ENCODE assay signal across 8 cellular contexts in the genomic region with DNA sequence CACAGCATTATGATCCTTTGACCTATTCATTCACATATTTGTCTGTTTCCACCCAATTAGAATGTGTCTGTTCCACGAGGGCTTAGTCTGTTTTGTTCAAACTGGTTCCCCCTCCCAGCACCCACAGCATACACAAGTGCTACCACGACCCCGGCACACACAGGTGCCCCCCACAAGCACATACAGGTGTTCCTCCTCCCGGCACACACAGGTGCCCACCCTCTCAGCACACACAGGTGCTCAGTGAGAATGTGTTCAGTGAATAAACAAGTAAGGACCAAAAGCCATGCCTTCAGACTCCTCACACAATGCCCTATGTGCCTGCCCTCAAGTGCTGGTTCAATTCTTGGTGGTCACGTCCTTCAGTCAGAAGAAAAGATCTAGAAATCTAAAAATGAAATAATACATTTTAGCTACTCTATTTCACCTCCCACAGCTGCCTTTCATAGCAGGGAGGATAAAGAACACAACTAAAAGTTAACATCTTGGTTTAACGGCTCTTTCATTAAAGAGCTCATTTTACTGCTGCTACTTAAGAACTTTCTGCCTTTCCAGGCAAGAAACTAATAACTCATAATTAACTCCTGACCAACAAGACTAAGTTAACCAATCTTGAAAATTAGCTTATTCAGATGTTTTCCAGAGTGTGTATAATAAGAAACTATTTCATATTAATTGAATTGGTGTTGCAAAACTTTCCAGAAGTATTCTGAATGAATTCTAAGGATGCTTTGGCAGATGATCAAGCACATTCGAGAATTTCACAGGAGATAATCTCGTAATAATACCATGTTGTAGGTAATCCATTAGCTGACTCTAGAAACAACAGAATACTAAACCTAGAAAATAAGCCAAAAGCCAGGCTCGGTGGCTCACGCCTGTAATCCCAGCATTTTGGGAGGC. TPM values are rescaled to one million over a fixed set of nuclear protein-coding genes. Genes with fewer than 3 reads are reported as not detected.
A peak's percentile ranks its signal among the peaks of the same experiment; 100 is the strongest.
DNase-seq lines count a peak whose midpoint lies in the region; ATAC-seq and TF ChIP-seq lines count a peak whose summit lies in the region.

No MANE protein-coding gene starts in this region.

- CTCF ChIA-PET in PC-3 (lab: Charles Lee) = interaction anchor here (0.5 kb wide), 1 partner anchor 23 kb away, joined by 3 read pairs; no protein-coding TSS in a partner anchor

- intact Hi-C loops in PC-3 (cut with micrococcal nuclease) = loop anchor here (2.0 to 5.0 kb wide), 2 partner anchors 31 to 40 kb away; no protein-coding TSS in a partner anchor

- H4K20me1 ChIP-seq in PC-3 (ENCODE audit: low read length) = no peaks in the 10 kb centered on the region

- H3K4me1 Mint-ChIP-seq in T-helper 17 cell = peaks cover 26% of the 10 kb centered on the region

- BruUV-seq in PC-3 (replicated peaks; lab: Mats Ljungman, UMichigan) = no TSS peak

- peak overlapping the region; percentile 95 for H3K27ac ChIP-seq in PC-3 (ENCODE audit: low read length)
- H3K27ac ChIP-seq in epithelial cell of prostate = peak overlapping the region; percentile 93
- peak overlapping the region; percentile 79 for H3K27ac ChIP-seq in rectal smooth muscle tissue (ENCODE audit: low read depth, low read length)

- peaks cover 4% of the 10 kb centered on the region for H3K27me3 Mint-ChIP-seq in T-helper 17 cell

- peaks cover 15% of the 10 kb centered on the region; the same call in 1 of the 2 replicates for H3K4me1 ChIP-seq in ES-I3 (ENCODE audit: insufficient read depth, low read length)
- H3K4me1 ChIP-seq in PC-3 (ENCODE audit: insufficient read depth, low read length) = peaks cover 39% of the 10 kb centered on the region
- peaks cover 19% of the 10 kb centered on the region for H3K4me1 ChIP-seq in rectal smooth muscle tissue (ENCODE audit: control insufficient read depth, insufficient read depth, low read length)

- POLR2A ChIA-PET in PC-3 (lab: Charles Lee; ENCODE audit: unreplicated experiment) = interaction anchor here (0.5 kb wide), 1 partner anchor 274 kb away, joined by 4 read pairs; no protein-coding TSS in a partner anchor

- H3K9ac ChIP-seq in ES-I3 (ENCODE audit: low read depth, low read length) (peak overlapping the region; percentile 90; the same call in 1 of the 2 replicates), PC-3 (ENCODE audit: low read length) (peak overlapping the region; percentile 85), rectal smooth muscle tissue (ENCODE audit: low read length) (no peak overlapping the region)

- no peaks in the 10 kb centered on the region for H3K9me2 ChIP-seq in PC-3 (replicated peaks; ENCODE audit: low read length)

- no peak overlapping the region for H2AFZ ChIP-seq in PC-3 (ENCODE audit: low read length)

- H3K4me3 ChIP-seq in PC-3 (ENCODE audit: low read length) (peak overlapping the region; percentile 91), rectal smooth muscle tissue (ENCODE audit: low read length) (no peak overlapping the region)

- H3F3A ChIP-seq in PC-3 (ENCODE audit: low read length, unreplicated experiment) = no peaks in the 10 kb centered on the region

- no peaks in the 10 kb centered on the region for H3K36me3 Mint-ChIP-seq in T-helper 17 cell (ENCODE audit: low read depth)

- no peaks in the 10 kb centered on the region for H3K36me3 ChIP-seq in ES-I3 (ENCODE audit: insufficient read depth, low read length)
- H3K36me3 ChIP-seq in PC-3 (ENCODE audit: low read depth, low read length) = no peaks in the 10 kb centered on the region
- H3K36me3 ChIP-seq in rectal smooth muscle tissue (ENCODE audit: control insufficient read depth, insufficient read depth, low read length) = no peaks in the 10 kb centered on the region

- peaks cover 58% of the 10 kb centered on the region for H3K79me2 ChIP-seq in PC-3 (ENCODE audit: low read length)

- ATAC-seq in PC-3 = no peak
- ATAC-seq in T-helper 17 cell = no peak
- ATAC-seq in HG03139 (IDR thresholded peaks at IDR 0.05; ENCODE audit: unreplicated experiment) = no peak

- DNase-seq in PC-3 = no peak
- DNase-seq in epithelial cell of prostate (ENCODE audit: low read depth, low spot score) = no peak
- DNase-seq in Kasumi-1 (lab: John Stamatoyannopoulos, UW) = no peak
- DNase-seq in T-helper 17 cell = no peak
- DNase-seq in NCI-H446 (lab: John Stamatoyannopoulos, UW) = no peak

- TF ChIP-seq CTCF in PC-3 (conservative IDR thresholded peaks at IDR 0.05; ENCODE audit: low read depth, low read length) = no peak

- H3K4me3 Mint-ChIP-seq in T-helper 17 cell = no peak overlapping the region

- peak overlapping the region; percentile 90 for H3K4me2 ChIP-seq in PC-3 (ENCODE audit: low read length)

- no peaks in the 10 kb centered on the region for H3K9me3 ChIP-seq in ES-I3 (ENCODE audit: control insufficient read depth, insufficient read depth, low read length)
- no peaks in the 10 kb centered on the region for H3K9me3 ChIP-seq in PC-3 (ENCODE audit: low read length)
- H3K9me3 ChIP-seq in T-helper 17 cell (ENCODE audit: control insufficient read depth, low read length, poor library complexity, severe bottlenecking) = no peaks in the 10 kb centered on the region

- H3K27me3 ChIP-seq in PC-3 (ENCODE audit: low read length) (no peaks in the 10 kb centered on the region), rectal smooth muscle tissue (ENCODE audit: control insufficient read depth, insufficient read depth, low read length) (no peaks in the 10 kb centered on the region)

- no peak overlapping the region for H3K27ac Mint-ChIP-seq in T-helper 17 cell

RNA-seq across cellular contexts. Expression of a gene that starts 2.3 kb away (rescaled TPM):
- total RNA-seq in PC-3 (2014; rRNA removed) (6.2 and 8.1 TPM in 2 replicates), T-helper 17 cell (1 to 10 TPM; 2.1 to 2.5 TPM)
